ENCODE assay signal across 8 cellular contexts in genomic region chr1:58993403-58993802, GRCh38.
"Had no signal": no experiment of that assay in that cellular context is flagged by ENCODE, and none has a peak within 500 bp of the region (broad histone marks: within the 10 kb centered on the region; RNA-seq: fewer than 3 reads in every experiment).

No MANE protein-coding gene starts in this region.

- ATAC-seq: HCT116 had no signal

- H3K36me3 ChIP-seq: HAP-1 had no signal

- H3K9ac ChIP-seq: GM23248 had no signal

- DNase-seq: GM23248, GOT3, H7, HFFc6, KG1 had no signal

- H3K4me3 ChIP-seq: GM23248, HAP-1 had no signal

- H3K4me1 ChIP-seq: HAP-1 had no signal

- H2AFZ ChIP-seq: GM23248 had no signal

- H3K27ac ChIP-seq: GM23248, HL-60 had no signal

- H3K9me3 ChIP-seq: HAP-1 had no signal
